ENCODE assay signal across 1 cellular context in genomic region chr3:184284696-184285095, GRCh38.
A peak's percentile ranks its signal among the peaks of the same experiment; 100 is the strongest.
TF ChIP-seq lines count a peak whose summit lies in the region.

No MANE protein-coding gene starts in this region.

TF ChIP-seq in HepG2, 621 proteins besides CTCF, POLR2A, EP300 and RAD21:
- TF ChIP-seq ZNF281 (CRISPR knock-in tag; IDR thresholded peaks at IDR 0.05; ENCODE audit: borderline replicate concordance) (peak; percentile 87), ZNF569 (CRISPR knock-in tag; IDR thresholded peaks at IDR 0.05; ENCODE audit: borderline replicate concordance) (no peak), CEBPB (IDR thresholded peaks at IDR 0.05; ENCODE audit: borderline replicate concordance, low read depth, low read length) (no peak), PHF21A (CRISPR knock-in tag; IDR thresholded peaks at IDR 0.05) (0 out of 2 replicates have a peak, but pooled peaks have one; percentile 30), PRDM15 (CRISPR knock-in tag; IDR thresholded peaks at IDR 0.05) (no peak), MXD4 (CRISPR knock-in tag; IDR thresholded peaks at IDR 0.05) (no peak), IRX3 (CRISPR knock-in tag; IDR thresholded peaks at IDR 0.05; ENCODE audit: borderline replicate concordance, low read depth) (no peak), DBP (CRISPR knock-in tag; IDR thresholded peaks at IDR 0.05; ENCODE audit: not compliant biosample characterization) (no peak), ZNF703 (CRISPR knock-in tag; IDR thresholded peaks at IDR 0.05; ENCODE audit: borderline replicate concordance) (no peak), ZNF891 (CRISPR knock-in tag; IDR thresholded peaks at IDR 0.05) (no peak), LBX2 (CRISPR knock-in tag; IDR thresholded peaks at IDR 0.05; ENCODE audit: borderline replicate concordance) (no peak), ZNF572 (CRISPR knock-in tag; IDR thresholded peaks at IDR 0.05) (no peak), RFX1 (IDR thresholded peaks at IDR 0.05) (peak; percentile 72), ATAD3A (CRISPR knock-in tag; IDR thresholded peaks at IDR 0.05) (no peak), PREB (CRISPR knock-in tag; IDR thresholded peaks at IDR 0.05) (no peak), HOMEZ (CRISPR knock-in tag; IDR thresholded peaks at IDR 0.05; ENCODE audit: low read depth) (no peak), HNRNPL (IDR thresholded peaks at IDR 0.05; ENCODE audit: low read depth, low read length) (no peak), NFE2 (CRISPR knock-in tag; IDR thresholded peaks at IDR 0.05) (no peak), MTF1 (CRISPR knock-in tag; IDR thresholded peaks at IDR 0.05) (no peak), MXI1 (IDR thresholded peaks at IDR 0.05; ENCODE audit: borderline replicate concordance, low read depth, low read length) (peak; percentile 46; the same call in 1 of the 3 replicates), RFX3 (CRISPR knock-in tag; IDR thresholded peaks at IDR 0.05) (peak; percentile 68; the same call in 1 of the 2 replicates), SAP130 (CRISPR knock-in tag; IDR thresholded peaks at IDR 0.05; ENCODE audit: low read depth) (peak; percentile 15; the same call in 1 of the 2 replicates), ZFY (CRISPR knock-in tag; IDR thresholded peaks at IDR 0.05) (peak; percentile 26; the same call in 1 of the 2 replicates), ZNF607 (CRISPR knock-in tag; IDR thresholded peaks at IDR 0.05; ENCODE audit: borderline replicate concordance) (no peak), SMC3 (IDR thresholded peaks at IDR 0.05; ENCODE audit: low read length) (peak; percentile 55), ZNF552 (CRISPR knock-in tag; IDR thresholded peaks at IDR 0.05; ENCODE audit: borderline replicate concordance) (no peak), ZNF639 (CRISPR knock-in tag; conservative IDR thresholded peaks at IDR 0.05) (no peak), SRY (CRISPR knock-in tag; IDR thresholded peaks at IDR 0.05) (no peak), ZNF296 (CRISPR knock-in tag; conservative IDR thresholded peaks at IDR 0.05) (no peak), SALL1 (CRISPR knock-in tag; IDR thresholded peaks at IDR 0.05) (0 out of 2 replicates have a peak, but pooled peaks have one; percentile 10), STAG1 (CRISPR knock-in tag; IDR thresholded peaks at IDR 0.05) (peak; percentile 82)
TF ChIP-seq in HepG2: peak in this region for 10.
